Comparison of ENCODE assay signal across 12 cellular contexts in genomic region chr2:104929663-104930062, GRCh38.
"Had no signal": no experiment of that assay in that cellular context is flagged by ENCODE, and none has a peak within 500 bp of the region (broad histone marks: within the 10 kb centered on the region; RNA-seq: fewer than 3 reads in every experiment).

No MANE protein-coding gene starts in this region.

- H3K9me3 ChIP-seq: breast epithelium, lower lobe of right lung, mucosa of descending colon, tibial artery had no signal

- H3K4me1 Mint-ChIP-seq: immature natural killer cell; naive thymus-derived CD8-positive, alpha-beta T cell; stimulated activated naive CD8-positive, alpha-beta T cell treated with anti-CD3 and anti-CD28 coated beads, Interleukin-15, amount 100 ng/mL, for 72 hours had no signal

- H3K4me3 Mint-ChIP-seq: immature natural killer cell; naive thymus-derived CD8-positive, alpha-beta T cell; stimulated activated naive CD8-positive, alpha-beta T cell treated with anti-CD3 and anti-CD28 coated beads, Interleukin-15, amount 100 ng/mL, for 72 hours had no signal

- H3K27ac Mint-ChIP-seq: activated naive CD4-positive, alpha-beta T cell treated with anti-CD3 and anti-CD28 coated beads, Interleukin-2, amount 50 U/mL, for 72 hours; immature natural killer cell; naive thymus-derived CD8-positive, alpha-beta T cell; stimulated activated naive CD8-positive, alpha-beta T cell treated with anti-CD3 and anti-CD28 coated beads, Interleukin-15, amount 100 ng/mL, for 72 hours had no signal

- H3K36me3 Mint-ChIP-seq: activated naive CD4-positive, alpha-beta T cell treated with anti-CD3 and anti-CD28 coated beads, Interleukin-2, amount 50 U/mL, for 72 hours; immature natural killer cell; naive thymus-derived CD8-positive, alpha-beta T cell had no signal

- H3K27me3 Mint-ChIP-seq: stimulated activated naive CD8-positive, alpha-beta T cell treated with anti-CD3 and anti-CD28 coated beads, Interleukin-15, amount 100 ng/mL, for 72 hours had no signal

- H3K27ac ChIP-seq: breast epithelium, lower lobe of right lung, tibial artery, VCaP had no signal

- DNase-seq: immature natural killer cell; left cardiac atrium; lower lobe of right lung; mucosa of descending colon; naive thymus-derived CD8-positive, alpha-beta T cell; stimulated activated CD4-positive, alpha-beta T cell treated with anti-CD3 and anti-CD28 coated beads, Interleukin-2, amount 100 ng/mL, for 48 hours; stimulated activated naive CD8-positive, alpha-beta T cell treated with anti-CD3 and anti-CD28 coated beads, Interleukin-15, amount 100 ng/mL, for 72 hours; T-helper 9 cell; tibial artery had no signal

- ATAC-seq: left cardiac atrium; lower lobe of right lung; mucosa of descending colon; naive thymus-derived CD8-positive, alpha-beta T cell; stimulated activated naive CD8-positive, alpha-beta T cell treated with anti-CD3 and anti-CD28 coated beads, Interleukin-15, amount 100 ng/mL, for 72 hours had no signal

- H3K4me3 ChIP-seq: breast epithelium, lower lobe of right lung, mucosa of descending colon, tibial artery had no signal

- H3K9me3 Mint-ChIP-seq: activated naive CD4-positive, alpha-beta T cell treated with anti-CD3 and anti-CD28 coated beads, Interleukin-2, amount 50 U/mL, for 72 hours; immature natural killer cell; stimulated activated naive CD8-positive, alpha-beta T cell treated with anti-CD3 and anti-CD28 coated beads, Interleukin-15, amount 100 ng/mL, for 72 hours had no signal

- H3K27me3 ChIP-seq: breast epithelium had no signal

- H3K36me3 ChIP-seq: breast epithelium, lower lobe of right lung, tibial artery had no signal

- H3K4me1 ChIP-seq: breast epithelium, lower lobe of right lung, tibial artery had no signal
